1 cellular context compared by ENCODE assay signal in the genomic region with DNA sequence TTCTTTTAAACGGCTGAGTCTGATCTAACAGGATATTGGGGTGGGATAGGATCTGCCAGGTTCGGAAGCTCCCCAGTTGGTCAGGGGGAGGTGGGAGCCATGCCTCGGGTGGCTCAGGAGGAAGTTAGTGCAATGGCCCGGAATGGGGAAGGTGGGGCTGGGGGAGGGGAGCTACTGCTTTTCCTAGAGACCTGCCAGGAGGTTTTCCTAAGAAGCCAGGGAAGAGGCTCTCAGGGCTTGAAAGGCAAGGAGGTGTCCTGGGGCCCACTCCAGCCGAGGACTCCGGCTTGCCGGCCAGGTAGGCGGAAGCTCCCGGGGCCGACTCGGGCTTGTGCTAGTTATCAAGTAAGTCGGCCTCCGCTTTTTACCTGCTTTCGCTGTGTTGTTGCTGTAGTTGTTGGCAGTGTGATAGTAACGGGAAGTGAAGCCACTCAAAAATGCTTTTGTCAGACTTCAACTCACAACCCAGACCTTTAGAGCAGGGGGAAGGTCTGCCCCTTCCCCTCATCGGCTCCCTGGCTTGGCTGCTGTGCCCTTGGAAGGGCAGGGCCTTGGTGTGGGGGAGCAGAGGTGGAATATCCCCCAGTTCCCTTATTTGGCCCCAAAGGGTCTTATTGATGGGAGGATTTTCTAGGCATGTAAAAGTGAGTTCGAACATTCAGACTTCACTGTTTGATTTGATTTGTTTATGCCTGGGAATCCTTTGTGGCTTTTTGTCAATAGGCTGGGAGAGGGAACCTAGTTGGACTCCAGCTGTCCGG.
TF ChIP-seq lines count a peak whose summit lies in the region.

No MANE protein-coding gene starts in this region.

TF ChIP-seq in H1, 55 proteins besides CTCF, POLR2A, EP300 and RAD21:
- TF ChIP-seq EGR1 (IDR thresholded peaks at IDR 0.05; ENCODE audit: borderline replicate concordance, low read depth, low read length), result peak; percentile 36; the same call in 1 of the 2 replicates
- TF ChIP-seq, protein P1, sequence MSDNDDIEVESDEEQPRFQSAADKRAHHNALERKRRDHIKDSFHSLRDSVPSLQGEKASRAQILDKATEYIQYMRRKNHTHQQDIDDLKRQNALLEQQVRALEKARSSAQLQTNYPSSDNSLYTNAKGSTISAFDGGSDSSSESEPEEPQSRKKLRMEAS (IDR thresholded peaks at IDR 0.05), result 0 out of 2 replicates have a peak, but pooled peaks have one; percentile 10
- no peak for TF ChIP-seq BACH1 (IDR thresholded peaks at IDR 0.05; ENCODE audit: low read length)
- peak; percentile 42 for TF ChIP-seq ASH2L (IDR thresholded peaks at IDR 0.05; ENCODE audit: low read length)
- TF ChIP-seq CBX5 (IDR thresholded peaks at IDR 0.05; ENCODE audit: low read depth, low read length), result no peak
- TF ChIP-seq TEAD4 (IDR thresholded peaks at IDR 0.05; ENCODE audit: low read depth, low read length), result no peak
- TF ChIP-seq PHF8 (conservative IDR thresholded peaks at IDR 0.05; ENCODE audit: low read depth, low read length), result no peak
- TF ChIP-seq, protein P2, sequence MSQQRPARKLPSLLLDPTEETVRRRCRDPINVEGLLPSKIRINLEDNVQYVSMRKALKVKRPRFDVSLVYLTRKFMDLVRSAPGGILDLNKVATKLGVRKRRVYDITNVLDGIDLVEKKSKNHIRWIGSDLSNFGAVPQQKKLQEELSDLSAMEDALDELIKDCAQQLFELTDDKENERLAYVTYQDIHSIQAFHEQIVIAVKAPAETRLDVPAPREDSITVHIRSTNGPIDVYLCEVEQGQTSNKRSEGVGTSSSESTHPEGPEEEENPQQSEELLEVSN (IDR thresholded peaks at IDR 0.05), result 0 out of 2 replicates have a peak, but pooled peaks have one; percentile 38
- TF ChIP-seq SAP30 (IDR thresholded peaks at IDR 0.05; ENCODE audit: insufficient read depth, insufficient replicate concordance, low read length), result no peak
- TF ChIP-seq NANOG (IDR thresholded peaks at IDR 0.05; ENCODE audit: insufficient read depth, low read depth, low read length, poor library complexity, severe bottlenecking), result no peak
- TF ChIP-seq, protein P3, sequence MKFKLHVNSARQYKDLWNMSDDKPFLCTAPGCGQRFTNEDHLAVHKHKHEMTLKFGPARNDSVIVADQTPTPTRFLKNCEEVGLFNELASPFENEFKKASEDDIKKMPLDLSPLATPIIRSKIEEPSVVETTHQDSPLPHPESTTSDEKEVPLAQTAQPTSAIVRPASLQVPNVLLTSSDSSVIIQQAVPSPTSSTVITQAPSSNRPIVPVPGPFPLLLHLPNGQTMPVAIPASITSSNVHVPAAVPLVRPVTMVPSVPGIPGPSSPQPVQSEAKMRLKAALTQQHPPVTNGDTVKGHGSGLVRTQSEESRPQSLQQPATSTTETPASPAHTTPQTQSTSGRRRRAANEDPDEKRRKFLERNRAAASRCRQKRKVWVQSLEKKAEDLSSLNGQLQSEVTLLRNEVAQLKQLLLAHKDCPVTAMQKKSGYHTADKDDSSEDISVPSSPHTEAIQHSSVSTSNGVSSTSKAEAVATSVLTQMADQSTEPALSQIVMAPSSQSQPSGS (IDR thresholded peaks at IDR 0.05; ENCODE audit: low read length), result no peak
- no peak for TF ChIP-seq JUND (IDR thresholded peaks at IDR 0.05; ENCODE audit: low read length)
- no peak for TF ChIP-seq JUN (IDR thresholded peaks at IDR 0.05; ENCODE audit: low read depth, low read length)
- no peak for TF ChIP-seq SP4 (IDR thresholded peaks at IDR 0.05; ENCODE audit: low read length)
- no peak for TF ChIP-seq KDM5A (IDR thresholded peaks at IDR 0.05; ENCODE audit: low read length)
